8 cellular contexts compared by ENCODE assay signal in the genomic region with DNA sequence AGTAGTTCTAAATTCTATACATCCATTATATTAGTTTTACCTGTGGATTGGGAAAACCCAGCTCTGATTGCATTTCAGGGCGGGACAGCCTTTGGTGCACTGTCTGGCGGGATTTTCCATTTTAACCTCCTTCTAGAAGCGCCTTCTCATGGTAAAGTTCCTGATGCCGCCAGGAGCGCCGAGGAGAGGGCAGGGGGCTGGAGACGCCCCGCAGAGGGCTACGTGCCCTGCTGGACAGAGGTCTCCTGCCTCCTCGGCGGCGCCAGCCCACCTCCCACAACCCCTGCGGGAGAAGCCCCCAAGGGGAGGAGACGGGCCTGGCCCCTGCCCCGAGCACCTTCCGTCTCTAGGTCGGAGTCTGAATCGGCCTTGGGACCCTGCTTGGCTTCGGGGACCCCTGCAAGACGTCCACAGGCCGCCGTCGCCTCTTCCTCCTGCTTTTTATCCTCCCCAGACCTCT. TPM values are rescaled to one million over a fixed set of nuclear protein-coding genes. Genes with fewer than 3 reads are reported as not detected.
A peak's percentile ranks its signal among the peaks of the same experiment; 100 is the strongest.
DNase-seq lines count a peak whose midpoint lies in the region; ATAC-seq and TF ChIP-seq lines count a peak whose summit lies in the region.

No MANE protein-coding gene starts in this region.

- WGBS in testis, 2 donors: 17 to 19% methylated on average over 21 to 23 of the region's 23 CpGs

- no peaks in the 10 kb centered on the region for H3K9me3 ChIP-seq in iPS-15b (ENCODE audit: control insufficient read depth, insufficient read depth, low read length)
- no peaks in the 10 kb centered on the region for H3K9me3 ChIP-seq in testis

- peaks cover 25% of the 10 kb centered on the region for H3K4me1 Mint-ChIP-seq in activated T-cell treated with anti-CD3 and anti-CD28 coated beads, Interleukin-2, amount 50 U/mL, for 24 hours (ENCODE audit: low read depth)

- no peak for DNase-seq in activated T-cell treated with anti-CD3 and anti-CD28 coated beads, Interleukin-2, amount 50 U/mL, for 24 hours
- no peak for DNase-seq in activated T-cell treated with anti-CD3 and anti-CD28 coated beads, Interleukin-2, amount 50 U/mL, for 48 hours
- DNase-seq in testis (no peak), COR-L47 (lab: John Stamatoyannopoulos, UW) (no peak), HT-29 (ENCODE audit: low spot score) (no peak), omental fat pad (ENCODE audit: low spot score) (no peak)

- no peak for TF ChIP-seq POLR2A in testis (IDR thresholded peaks at IDR 0.05)

- H3K4me1 ChIP-seq in iPS-15b (ENCODE audit: control insufficient read depth, insufficient read depth, low read length): peaks cover 11% of the 10 kb centered on the region
- peaks cover 18% of the 10 kb centered on the region for H3K4me1 ChIP-seq in testis

- TF ChIP-seq CTCF in WI38 (IDR thresholded peaks at IDR 0.05; ENCODE audit: low read depth, low read length) (no peak), testis (IDR thresholded peaks at IDR 0.05) (no peak), omental fat pad (IDR thresholded peaks at IDR 0.05) (no peak)

- no peaks in the 10 kb centered on the region for H3K36me3 Mint-ChIP-seq in activated T-cell treated with anti-CD3 and anti-CD28 coated beads, Interleukin-2, amount 50 U/mL, for 24 hours (ENCODE audit: low read depth)

- peak overlapping the region; percentile 86 for H3K4me3 Mint-ChIP-seq in activated T-cell treated with anti-CD3 and anti-CD28 coated beads, Interleukin-2, amount 50 U/mL, for 24 hours

- intact Hi-C loops in testis (cut with DNase I; ENCODE audit: low total_unique reads): no loop called here

- peak overlapping the region; percentile 12 for H3K9ac ChIP-seq in iPS-15b (ENCODE audit: low read depth, low read length)

- H3K27me3 Mint-ChIP-seq in activated T-cell treated with anti-CD3 and anti-CD28 coated beads, Interleukin-2, amount 50 U/mL, for 24 hours: no peaks in the 10 kb centered on the region

- H3K27me3 ChIP-seq in iPS-15b (ENCODE audit: control insufficient read depth, insufficient read depth, low read length) (peaks cover 9% of the 10 kb centered on the region), testis (no peaks in the 10 kb centered on the region)

- no peaks in the 10 kb centered on the region for H3K9me3 Mint-ChIP-seq in activated T-cell treated with anti-CD3 and anti-CD28 coated beads, Interleukin-2, amount 50 U/mL, for 24 hours

- peak overlapping the region; percentile 28 to 39 for H3K27ac ChIP-seq in testis

- ATAC-seq in omental fat pad (ENCODE audit: low FRiP score): no peak

- peak overlapping the region; percentile 92 for H3K27ac Mint-ChIP-seq in activated T-cell treated with anti-CD3 and anti-CD28 coated beads, Interleukin-2, amount 50 U/mL, for 24 hours

- H3K4me3 ChIP-seq in WI38 (ENCODE audit: low read depth, low read length) (peak overlapping the region; percentile 57), iPS-15b (ENCODE audit: low read depth, low read length) (peak overlapping the region; percentile 78), testis (peak overlapping the region; percentile 29 to 61)

- H3K36me3 ChIP-seq in iPS-15b (ENCODE audit: control insufficient read depth, insufficient read depth, low read length) (peaks cover 2% of the 10 kb centered on the region), testis (ENCODE audit: low read depth, missing control alignments) (no peaks in the 10 kb centered on the region)

RNA-seq across cellular contexts. Expression of gene P2RX6, which starts 1.2 kb away (rescaled TPM):
- 10 to 100 TPM in 1 of 2 donors, 1 to 10 TPM in 1; 7.0 to 24.0 TPM for total RNA-seq in testis
- polyA plus RNA-seq in testis (ENCODE audit: insufficient read depth, low read depth, low replicate concordance): 5.2 TPM
- total RNA-seq in HT-29 (2014; rRNA removed; shearing (Covaris generic)): 1.0 and 1.5 TPM in 2 replicates
- total RNA-seq in omental fat pad: 1 to 10 TPM in 2 of 4 donors, not detected in 2; 1.0 to 1.9 TPM

RNA-seq across cellular contexts. Expression of gene THAP7, which starts 11.9 kb away (rescaled TPM):
- 10 to 100 TPM; 75.8 to 96.5 TPM for total RNA-seq in testis
- polyA plus RNA-seq in testis (ENCODE audit: insufficient read depth, low read depth, low replicate concordance): 60.6 TPM
- total RNA-seq in HT-29 (2014; rRNA removed; shearing (Covaris generic)): 60.1 and 75.4 TPM in 2 replicates
- total RNA-seq in omental fat pad: 10 to 100 TPM; 27.4 to 34.2 (median 32.8) TPM

RNA-seq across cellular contexts. Expression of gene SLC7A4, which starts 18.6 kb away (rescaled TPM):
- total RNA-seq in testis: 10 to 100 TPM; 60.3 to 64.8 TPM
- polyA plus RNA-seq in testis (ENCODE audit: insufficient read depth, low read depth, low replicate concordance): 54.8 TPM
- not detected in 2 replicates for total RNA-seq in HT-29 (2014; rRNA removed; shearing (Covaris generic))
- total RNA-seq in omental fat pad: 10 to 100 TPM in 1 of 4 donors, 1 to 10 TPM in 3; 2.2 to 13.0 (median 5.8) TPM

RNA-seq across cellular contexts. Expression of gene LZTR1, which starts 31.7 kb away (rescaled TPM):
- total RNA-seq in testis (10 to 100 TPM; 61.5 to 61.6 TPM), omental fat pad (10 to 100 TPM; 45.8 to 66.5 (median 56.9) TPM)
- 32.4 TPM for polyA plus RNA-seq in testis (ENCODE audit: insufficient read depth, low read depth, low replicate concordance)
- total RNA-seq in HT-29 (2014; rRNA removed; shearing (Covaris generic)): 27.5 and 35.1 TPM in 2 replicates

RNA-seq across cellular contexts. Expression of gene LRRC74B, which starts 32.0 kb away (rescaled TPM):
- total RNA-seq in testis: 1 to 10 TPM; 3.0 to 5.4 TPM
- 8.7 TPM for polyA plus RNA-seq in testis (ENCODE audit: insufficient read depth, low read depth, low replicate concordance)
- total RNA-seq in HT-29 (2014; rRNA removed; shearing (Covaris generic)): 0.13 TPM in 1 of 2 replicates, not detected in the other
- total RNA-seq in omental fat pad: not detected

Comparison
In these comparisons a context has a peak if more than half of its experiments do, and no peak if none do; other contexts are left out.
1. RNA of gene SLC7A4, which starts 18.6 kb away (total RNA-seq): 60.3 to 64.8 TPM in testis; 2.2 to 13.0 TPM in omental fat pad and not detected in HT-29; every median in the first group is over 4 times any median in the second.
2. Peak in every context shown above with its lines, with median percentiles within 50 percentile points of each other: H3K4me3 ChIP-seq.